ENCODE assay signal across 8 cellular contexts in genomic region chr11:32333335-32333991, GRCh38.
A peak's percentile ranks its signal among the peaks of the same experiment; 100 is the strongest.
DNase-seq lines count a peak whose midpoint lies in the region; ATAC-seq and TF ChIP-seq lines count a peak whose summit lies in the region.

No MANE protein-coding gene starts in this region.

- H3K4me1 ChIP-seq in CD4-positive, CD25-positive, alpha-beta regulatory T cell (ENCODE audit: control insufficient read depth, insufficient read depth, low read length, poor library complexity, severe bottlenecking), result peaks cover 10% of the 10 kb centered on the region
- H3K4me1 ChIP-seq in IMR-90 (ENCODE audit: control insufficient read depth, insufficient read depth, low read length), result no peaks in the 10 kb centered on the region
- H3K4me1 ChIP-seq in osteoblast (ENCODE audit: insufficient read depth, low read length), result peaks cover 6% of the 10 kb centered on the region
- H3K4me1 ChIP-seq in SJCRH30, result no peaks in the 10 kb centered on the region
- no peaks in the 10 kb centered on the region for H3K4me1 ChIP-seq in Karpas-422 (ENCODE audit: low read length)

- no peaks in the 10 kb centered on the region for H3K9me2 ChIP-seq in Karpas-422 (replicated peaks; ENCODE audit: insufficient read depth, low read length)

- no peak overlapping the region for H2AK9ac ChIP-seq in IMR-90 (replicated peaks; ENCODE audit: low read depth, low read length, poor library complexity)

- no peaks in the 10 kb centered on the region for H3K9me3 ChIP-seq in CD4-positive, CD25-positive, alpha-beta regulatory T cell (ENCODE audit: control insufficient read depth in 2 of 2, low read length in 2 of 2)
- no peaks in the 10 kb centered on the region for H3K9me3 ChIP-seq in IMR-90 (ENCODE audit: control insufficient read depth, insufficient read depth, low read length)
- no peaks in the 10 kb centered on the region for H3K9me3 ChIP-seq in osteoblast (ENCODE audit: low read depth, low read length)
- H3K9me3 ChIP-seq in SJCRH30 (replicated peaks), result no peaks in the 10 kb centered on the region
- no peaks in the 10 kb centered on the region for H3K9me3 ChIP-seq in Karpas-422 (ENCODE audit: low read length)

- CTCF ChIA-PET in IMR-90 (lab: Yijun Ruan, JAX), result interaction anchor here (0.6 to 1.0 kb wide), 2 partner anchors 10 to 40 kb away, joined by 6 to 7 read pairs; no protein-coding TSS in a partner anchor

- H2BK120ac ChIP-seq in IMR-90 (ENCODE audit: low read depth, low read length), result no peak overlapping the region

- H3K79me1 ChIP-seq in IMR-90 (ENCODE audit: low read depth in 1 of 2, low read length in 2 of 2), result no peaks in the 10 kb centered on the region

- H3K4me2 ChIP-seq in IMR-90 (ENCODE audit: low read depth, low read length), result peak overlapping the region; percentile 85
- peak overlapping the region; percentile 89 for H3K4me2 ChIP-seq in osteoblast (ENCODE audit: insufficient read depth, low read length)
- H3K4me2 ChIP-seq in Karpas-422 (ENCODE audit: low read depth, low read length, poor library complexity, severe bottlenecking), result no peak overlapping the region

- no peak overlapping the region for H3K27ac Mint-ChIP-seq in CD4-positive, CD25-positive, alpha-beta regulatory T cell
- H3K27ac Mint-ChIP-seq in activated naive CD4-positive, alpha-beta T cell treated with anti-CD3 and anti-CD28 coated beads, Interleukin-2, amount 50 U/mL, for 72 hours, result no peak overlapping the region

- H2BK5ac ChIP-seq in IMR-90 (ENCODE audit: low read depth, low read length, poor library complexity, severe bottlenecking), result no peak overlapping the region

- no peak overlapping the region for H3K9ac ChIP-seq in IMR-90 (ENCODE audit: low read depth, low read length)
- H3K9ac ChIP-seq in Karpas-422 (ENCODE audit: low read length), result no peak overlapping the region

- peaks cover 0 to 8% (median 6%) of the 10 kb centered on the region in 4 donors for H3K4me1 Mint-ChIP-seq in CD4-positive, CD25-positive, alpha-beta regulatory T cell

- H2AK5ac ChIP-seq in IMR-90 (ENCODE audit: low read depth, low read length), result no peak overlapping the region

- no peak overlapping the region for H4K91ac ChIP-seq in IMR-90 (ENCODE audit: insufficient read depth, low read depth, low read length)

- peak overlapping the region; percentile 92 for H2AFZ ChIP-seq in IMR-90 (replicated peaks; ENCODE audit: low read length, poor library complexity)
- peak overlapping the region; percentile 96 for H2AFZ ChIP-seq in osteoblast (ENCODE audit: low read length)
- no peak overlapping the region for H2AFZ ChIP-seq in Karpas-422 (ENCODE audit: low read length)

- peak in 1 of 3 donors; percentile 11 for DNase-seq in CD4-positive, CD25-positive, alpha-beta regulatory T cell
- peak; percentile 24 for DNase-seq in IMR-90
- DNase-seq in activated naive CD4-positive, alpha-beta T cell treated with anti-CD3 and anti-CD28 coated beads, Interleukin-2, amount 50 U/mL, for 72 hours (ENCODE audit: low spot score in 2 of 2), result peak in 1 of 2 donors; percentile 31
- peak; percentile 16 to 88 (median 69) for DNase-seq in head of caudate nucleus
- peak; percentile 79 for DNase-seq in osteoblast (ENCODE audit: insufficient read length, low spot score, missing footprints)
- DNase-seq in SJCRH30, result no peak
- no peak for DNase-seq in Karpas-422

- intact Hi-C loops in IMR-90 (cut with micrococcal nuclease), result no loop called here
- intact Hi-C loops in head of caudate nucleus (cut with DNase I), result no loop called here

- no peak overlapping the region for H2BK15ac ChIP-seq in IMR-90 (ENCODE audit: low read depth, low read length)

- H3K9me1 ChIP-seq in IMR-90 (ENCODE audit: insufficient read depth, low read length), result no peaks in the 10 kb centered on the region

- no peak overlapping the region for H2BK20ac ChIP-seq in IMR-90 (ENCODE audit: low read depth, low read length)

- ATAC-seq in CD4-positive, CD25-positive, alpha-beta regulatory T cell (ENCODE audit: low read depth in 2 of 2), result peak in 1 of 2 donors; percentile 34
- ATAC-seq in IMR-90 (ENCODE audit: low read depth) (peak; percentile 87), HG02840 (IDR thresholded peaks at IDR 0.05; ENCODE audit: low FRiP score, unreplicated experiment) (no peak)
- peak; percentile 26 to 56 for ATAC-seq in activated naive CD4-positive, alpha-beta T cell treated with anti-CD3 and anti-CD28 coated beads, Interleukin-2, amount 50 U/mL, for 72 hours

- H3K4ac ChIP-seq in IMR-90 (ENCODE audit: low read depth, low read length), result no peak overlapping the region

- H3K23ac ChIP-seq in IMR-90 (ENCODE audit: low read depth, low read length), result no peak overlapping the region

- H3K27me3 Mint-ChIP-seq in CD4-positive, CD25-positive, alpha-beta regulatory T cell, result peaks cover 63% of the 10 kb centered on the region

- no peak overlapping the region for H4K5ac ChIP-seq in IMR-90 (ENCODE audit: low read depth, low read length)

- no peaks in the 10 kb centered on the region for H3K36me3 Mint-ChIP-seq in CD4-positive, CD25-positive, alpha-beta regulatory T cell
- H3K36me3 Mint-ChIP-seq in activated naive CD4-positive, alpha-beta T cell treated with anti-CD3 and anti-CD28 coated beads, Interleukin-2, amount 50 U/mL, for 72 hours, result peaks cover 0 to 7% of the 10 kb centered on the region in 2 donors

- in situ Hi-C loops in IMR-90 (cut with MboI; ENCODE audit: low sequenced_read_pairs), result no loop called here

- H4K20me1 ChIP-seq in IMR-90 (ENCODE audit: insufficient read depth, low read length) (no peaks in the 10 kb centered on the region), osteoblast (ENCODE audit: insufficient read depth, low read length) (no peaks in the 10 kb centered on the region), Karpas-422 (ENCODE audit: insufficient read depth, low read depth, low read length) (no peaks in the 10 kb centered on the region)

- no peaks in the 10 kb centered on the region for H3K79me2 ChIP-seq in osteoblast (ENCODE audit: insufficient read depth, low read length)
- H3K79me2 ChIP-seq in Karpas-422 (ENCODE audit: low read length), result no peaks in the 10 kb centered on the region

- BruUV-seq in IMR-90 (replicated peaks; lab: Mats Ljungman, UMichigan), result no TSS peak

- H3K27ac ChIP-seq in CD4-positive, CD25-positive, alpha-beta regulatory T cell (ENCODE audit: insufficient read depth, low read length, poor library complexity, severe bottlenecking), result no peak overlapping the region
- H3K27ac ChIP-seq in IMR-90 (ENCODE audit: insufficient read depth, low read length) (no peak overlapping the region), osteoblast (ENCODE audit: low read depth, low read length) (no peak overlapping the region), SJCRH30 (no peak overlapping the region), Karpas-422 (ENCODE audit: low read length) (no peak overlapping the region)

- H3K56ac ChIP-seq in IMR-90 (ENCODE audit: extremely low read depth, insufficient read depth, low read length), result no peak overlapping the region

- no peak overlapping the region for H3K18ac ChIP-seq in IMR-90 (ENCODE audit: low read depth, low read length)

- no peaks in the 10 kb centered on the region for H3K9me3 Mint-ChIP-seq in CD4-positive, CD25-positive, alpha-beta regulatory T cell
- peaks cover 0 to 5% of the 10 kb centered on the region in 2 donors for H3K9me3 Mint-ChIP-seq in activated naive CD4-positive, alpha-beta T cell treated with anti-CD3 and anti-CD28 coated beads, Interleukin-2, amount 50 U/mL, for 72 hours

- no peak for TF ChIP-seq RAD21 in IMR-90 (IDR thresholded peaks at IDR 0.05; ENCODE audit: low read length)

- no peak overlapping the region for H3K14ac ChIP-seq in IMR-90 (replicated peaks; ENCODE audit: low read depth, low read length)

- H4K8ac ChIP-seq in IMR-90 (ENCODE audit: low read depth in 2 of 2, low read length in 2 of 2), result no peak overlapping the region

- dilution Hi-C loops in IMR-90 (cut with HindIII; ENCODE audit: low sequenced_read_pairs, unreplicated experiment), result no loop called here

- peaks cover 9% of the 10 kb centered on the region for H3K27me3 ChIP-seq in CD4-positive, CD25-positive, alpha-beta regulatory T cell (ENCODE audit: control insufficient read depth, insufficient read depth, low read length)
- H3K27me3 ChIP-seq in IMR-90 (ENCODE audit: control insufficient read depth, insufficient read depth, low read length) (peaks cover 7% of the 10 kb centered on the region), osteoblast (ENCODE audit: insufficient read depth, low read length) (peaks cover 9% of the 10 kb centered on the region), SJCRH30 (no peaks in the 10 kb centered on the region; the same call in 1 of the 2 replicates), Karpas-422 (ENCODE audit: low read length) (no peaks in the 10 kb centered on the region)

- 11% methylated on average over 31 of the region's 57 CpGs; no CpG with 5 or more reads in 1 of the 2 experiments for WGBS in IMR-90 (ENCODE audit: extremely low coverage in 2 of 2, insufficient read length in 1 of 2), 2 experiments

- peak overlapping the region; percentile 32 to 81 (median 71) for H3K4me3 Mint-ChIP-seq in CD4-positive, CD25-positive, alpha-beta regulatory T cell

- POLR2A ChIA-PET in IMR-90 (lab: Charles Lee; ENCODE audit: unreplicated experiment), result no interaction called here

- no peak; the same call in 1 of the 2 replicates for TF ChIP-seq CTCF in IMR-90 (conservative IDR thresholded peaks at IDR 0.05; ENCODE audit: low read depth, low read length)
- TF ChIP-seq CTCF in osteoblast (IDR thresholded peaks at IDR 0.05; ENCODE audit: extremely low read depth, low read depth, low read length), result peak; percentile 42

- no peak for TF ChIP-seq POLR2A in IMR-90 (IDR thresholded peaks at IDR 0.05; ENCODE audit: low read depth, low read length)

- no peaks in the 10 kb centered on the region for H3K36me3 ChIP-seq in CD4-positive, CD25-positive, alpha-beta regulatory T cell (ENCODE audit: control insufficient read depth, insufficient read depth, low read length)
- H3K36me3 ChIP-seq in IMR-90 (ENCODE audit: control insufficient read depth, insufficient read depth, low read length), result no peaks in the 10 kb centered on the region
- H3K36me3 ChIP-seq in osteoblast (ENCODE audit: insufficient read depth, low read length), result no peaks in the 10 kb centered on the region
- H3K36me3 ChIP-seq in SJCRH30, result no peaks in the 10 kb centered on the region
- no peaks in the 10 kb centered on the region for H3K36me3 ChIP-seq in Karpas-422 (ENCODE audit: insufficient read depth, low read length)

- H3K4me3 ChIP-seq in CD4-positive, CD25-positive, alpha-beta regulatory T cell (ENCODE audit: low read depth, low read length), result no peak overlapping the region
- H3K4me3 ChIP-seq in IMR-90 (ENCODE audit: insufficient read depth, low read depth, low read length), result peak overlapping the region; percentile 35
- H3K4me3 ChIP-seq in osteoblast (ENCODE audit: insufficient read depth, low read length), result peak overlapping the region; percentile 68
- no peak overlapping the region for H3K4me3 ChIP-seq in SJCRH30
- H3K4me3 ChIP-seq in Karpas-422 (ENCODE audit: low read length), result no peak overlapping the region

TF ChIP-seq in IMR-90, 13 proteins besides CTCF, POLR2A, EP300 and RAD21:
- TF ChIP-seq MAZ (IDR thresholded peaks at IDR 0.05; ENCODE audit: borderline replicate concordance, low read depth, low read length) (no peak), CHD1 (IDR thresholded peaks at IDR 0.05; ENCODE audit: low read depth, low read length) (no peak), BHLHE40 (IDR thresholded peaks at IDR 0.05; ENCODE audit: low read depth, low read length) (no peak)
TF ChIP-seq in IMR-90: peak in this region for 0.

Comparison
In these comparisons a context has a peak if more than half of its experiments do, and no peak if none do; other contexts are left out.
1. DNase-seq: peak in IMR-90 (single experiment), head of caudate nucleus (42 of 42) and osteoblast (single experiment); none in SJCRH30 (0 of 2) and Karpas-422 (single experiment).
2. H3K4me3 ChIP-seq: peak in IMR-90 (single experiment) and osteoblast (single experiment); none in CD4-positive, CD25-positive, alpha-beta regulatory T cell (single experiment), SJCRH30 (single experiment) and Karpas-422 (single experiment).